ENCODE assay signal across 20 cellular contexts in genomic region chr11:35065566-35065965, GRCh38.
DNase-seq lines count a peak whose midpoint lies in the region; ATAC-seq, FAIRE-seq and TF ChIP-seq lines count a peak whose summit lies in the region.
"Had no signal": no experiment of that assay in that cellular context is flagged by ENCODE, and none has a peak within 500 bp of the region (broad histone marks: within the 10 kb centered on the region; RNA-seq: fewer than 3 reads in every experiment).

No MANE protein-coding gene starts in this region.

- FAIRE-seq in astrocyte (lab: Jason Lieb, UNC) (peak; percentile 5), HTR-8/SVneo (lab: Jason Lieb, UNC) (no peak)
- FAIRE-seq: A549 had no signal

- H3K4me1 Mint-ChIP-seq in natural killer cell, result peaks cover 36 to 37% of the 10 kb centered on the region in 2 donors
- H3K4me1 Mint-ChIP-seq in natural killer cell treated with Interleukin-12 subunit alpha and Interleukin-12 subunit beta and Interleukin-15 and Interleukin-18, amount 100 ng/mL, for 72 hours (ENCODE audit: low read depth in 2 of 2), result peaks cover 27 to 41% of the 10 kb centered on the region in 2 donors
- H3K4me1 Mint-ChIP-seq in astrocyte (ENCODE audit: low read depth, unreplicated experiment), result no peaks in the 10 kb centered on the region

- no peaks in the 10 kb centered on the region for H3K79me2 ChIP-seq in astrocyte (ENCODE audit: insufficient read depth, low read length)

- H3K27ac Mint-ChIP-seq in natural killer cell, result peak overlapping the region; percentile 43 to 81
- no peak overlapping the region for H3K27ac Mint-ChIP-seq in natural killer cell treated with Interleukin-12 subunit alpha and Interleukin-12 subunit beta and Interleukin-15 and Interleukin-18, amount 100 ng/mL, for 72 hours
- no peak overlapping the region for H3K27ac Mint-ChIP-seq in astrocyte (ENCODE audit: unreplicated experiment)

- H3K27me3 ChIP-seq in astrocyte (ENCODE audit: insufficient read depth, low read length) (no peaks in the 10 kb centered on the region), muscle layer of colon (ENCODE audit: control insufficient read depth in 1 of 2, insufficient read depth in 2 of 2, low read length in 2 of 2) (no peaks in the 10 kb centered on the region), brain microvascular endothelial cell (replicated peaks) (no peaks in the 10 kb centered on the region)

- ATAC-seq in natural killer cell, result no peak
- ATAC-seq in natural killer cell treated with Interleukin-12 subunit alpha and Interleukin-12 subunit beta and Interleukin-15 and Interleukin-18, amount 100 ng/mL, for 72 hours, result no peak
- ATAC-seq: A549; activated CD4-positive, CD25-positive, alpha-beta regulatory T cell treated with anti-CD3 and anti-CD28 coated beads, Interleukin-2, amount 50 U/mL, for 24 hours; CD8-positive, alpha-beta T cell had no signal

- H3K9ac ChIP-seq in astrocyte (ENCODE audit: low read length) (no peak overlapping the region), muscle layer of colon (ENCODE audit: low read length) (no peak overlapping the region)

- no peak for TF ChIP-seq POLR2A in lower leg skin (IDR thresholded peaks at IDR 0.05)

- H3K4me1 ChIP-seq in astrocyte (ENCODE audit: insufficient read depth, low read length) (peaks cover 21% of the 10 kb centered on the region), muscle layer of colon (ENCODE audit: insufficient read depth, low read length) (peaks cover 22% of the 10 kb centered on the region)
- H3K4me1 ChIP-seq: A549 had no signal

- no peaks in the 10 kb centered on the region for H4K20me1 ChIP-seq in astrocyte (ENCODE audit: insufficient read depth, low read length)

- DNase-seq in natural killer cell (no peak), astrocyte (ENCODE audit: low read depth) (peak; percentile 65), lower leg skin (ENCODE audit: low spot score in 2 of 2) (no peak), brain microvascular endothelial cell (no peak), HTR-8/SVneo (ENCODE audit: insufficient read length, low spot score) (no peak), NCI-H2029 treated with DMSO at 0.1 percent for 48 hours (lab: John Stamatoyannopoulos, UW) (no peak)
- DNase-seq in natural killer cell treated with Interleukin-12 subunit alpha and Interleukin-12 subunit beta and Interleukin-15 and Interleukin-18, amount 100 ng/mL, for 72 hours (ENCODE audit: low spot score), result no peak
- DNase-seq: activated CD8-positive, alpha-beta memory T cell treated with anti-CD3 and anti-CD28 coated beads for 24 hours; activated naive CD8-positive, alpha-beta T cell treated with anti-CD3 and anti-CD28 coated beads, Interleukin-2, amount 10 ng/mL, durations not matched to agents 7 days and 5 days; CD8-positive, alpha-beta T cell; DMS79 treated with DMSO at 0.1 percent for 48 hours; erythroblast; HCEC 1CT; head of caudate nucleus; NCI-H1105; NCI-H748 treated with DMSO at 0.1 percent for 48 hours; T-helper 9 cell had no signal

- no peak overlapping the region for H3K4me2 ChIP-seq in astrocyte (ENCODE audit: low read length)
- H3K4me2 ChIP-seq: A549 had no signal

- peaks cover 6% of the 10 kb centered on the region for H3K9me3 ChIP-seq in astrocyte (ENCODE audit: insufficient read depth, low read depth, low read length)
- peaks cover 5% of the 10 kb centered on the region for H3K9me3 ChIP-seq in muscle layer of colon (ENCODE audit: low read length)

- peaks cover 11% of the 10 kb centered on the region for H3K36me3 Mint-ChIP-seq in natural killer cell
- peaks cover 23% of the 10 kb centered on the region for H3K36me3 Mint-ChIP-seq in natural killer cell treated with Interleukin-12 subunit alpha and Interleukin-12 subunit beta and Interleukin-15 and Interleukin-18, amount 100 ng/mL, for 72 hours
- peaks cover 2% of the 10 kb centered on the region for H3K36me3 Mint-ChIP-seq in astrocyte (ENCODE audit: low read depth, unreplicated experiment)

- H3K36me3 ChIP-seq in astrocyte (ENCODE audit: insufficient read depth, low read length) (no peaks in the 10 kb centered on the region), muscle layer of colon (ENCODE audit: insufficient read depth, low read length) (no peaks in the 10 kb centered on the region), brain microvascular endothelial cell (replicated peaks) (no peaks in the 10 kb centered on the region)

- intact Hi-C loops in natural killer cell (cut with micrococcal nuclease), result no loop called here
- intact Hi-C loops in lower leg skin (cut with DNase I; ENCODE audit: low total_unique reads), result no loop called here

- 31 to 34% methylated on average over 3 of the region's 3 CpGs for WGBS in lower leg skin, 2 donors

- TF ChIP-seq CTCF in natural killer cell (IDR thresholded peaks at IDR 0.05) (no peak), astrocyte (IDR thresholded peaks at IDR 0.05; ENCODE audit: insufficient read depth, low read depth, low read length) (no peak), lower leg skin (IDR thresholded peaks at IDR 0.05) (no peak), brain microvascular endothelial cell (IDR thresholded peaks at IDR 0.05; ENCODE audit: low read depth, low read length, missing control alignments) (no peak)

- in situ Hi-C loops in brain microvascular endothelial cell (cut with HindIII; ENCODE audit: low pct_ligation_motif_present, low sequenced_read_pairs), result no loop called here

- H3K27ac ChIP-seq in astrocyte (ENCODE audit: low read depth, low read length) (no peak overlapping the region), muscle layer of colon (ENCODE audit: low read depth, low read length) (peak overlapping the region; percentile 25), brain microvascular endothelial cell (no peak overlapping the region)
- H3K27ac ChIP-seq: A549 had no signal

- peaks cover 2 to 11% of the 10 kb centered on the region in 2 donors for H3K27me3 Mint-ChIP-seq in natural killer cell (ENCODE audit: low read depth in 2 of 2)
- no peaks in the 10 kb centered on the region for H3K27me3 Mint-ChIP-seq in natural killer cell treated with Interleukin-12 subunit alpha and Interleukin-12 subunit beta and Interleukin-15 and Interleukin-18, amount 100 ng/mL, for 72 hours
- peaks cover 9% of the 10 kb centered on the region for H3K27me3 Mint-ChIP-seq in astrocyte (ENCODE audit: low read depth, unreplicated experiment)
- H3K27me3 Mint-ChIP-seq: activated naive CD8-positive, alpha-beta T cell treated with anti-CD3 and anti-CD28 coated beads, Interleukin-2, amount 10 ng/mL, durations not matched to agents 7 days and 5 days had no signal

- H3K9me3 Mint-ChIP-seq in natural killer cell (peaks cover 4 to 6% of the 10 kb centered on the region in 2 donors), astrocyte (ENCODE audit: unreplicated experiment) (peaks cover 7% of the 10 kb centered on the region)
- H3K9me3 Mint-ChIP-seq in natural killer cell treated with Interleukin-12 subunit alpha and Interleukin-12 subunit beta and Interleukin-15 and Interleukin-18, amount 100 ng/mL, for 72 hours, result peaks cover 15% of the 10 kb centered on the region

- no peak overlapping the region for H3K4me3 ChIP-seq in astrocyte (ENCODE audit: insufficient read depth, low read depth, low read length)
- no peak overlapping the region for H3K4me3 ChIP-seq in muscle layer of colon (ENCODE audit: low read depth in 1 of 2, low read length in 2 of 2)
- no peak overlapping the region for H3K4me3 ChIP-seq in lower leg skin (ENCODE audit: low read depth, poor library complexity, severe bottlenecking)
- no peak overlapping the region for H3K4me3 ChIP-seq in brain microvascular endothelial cell (ENCODE audit: low read depth, low read length)
- H3K4me3 ChIP-seq: A549 had no signal

- H2AFZ ChIP-seq in astrocyte (ENCODE audit: low read depth, low read length), result no peak overlapping the region

- no peak overlapping the region for H3K4me3 Mint-ChIP-seq in natural killer cell
- H3K4me3 Mint-ChIP-seq in natural killer cell treated with Interleukin-12 subunit alpha and Interleukin-12 subunit beta and Interleukin-15 and Interleukin-18, amount 100 ng/mL, for 72 hours, result no peak overlapping the region
- H3K4me3 Mint-ChIP-seq in astrocyte (ENCODE audit: unreplicated experiment), result no peak overlapping the region
- H3K4me3 Mint-ChIP-seq: activated naive CD8-positive, alpha-beta T cell treated with anti-CD3 and anti-CD28 coated beads, Interleukin-2, amount 10 ng/mL, durations not matched to agents 7 days and 5 days; CD8-positive, alpha-beta T cell had no signal

Comparison
In these comparisons a context has a peak if more than half of its experiments do, and no peak if none do; other contexts are left out.
1. H3K27ac Mint-ChIP-seq: peak in natural killer cell (2 of 2); none in natural killer cell treated with Interleukin-12 subunit alpha and Interleukin-12 subunit beta and Interleukin-15 and Interleukin-18, amount 100 ng/mL, for 72 hours (0 of 2) and astrocyte (single experiment).